In the genomic region with DNA sequence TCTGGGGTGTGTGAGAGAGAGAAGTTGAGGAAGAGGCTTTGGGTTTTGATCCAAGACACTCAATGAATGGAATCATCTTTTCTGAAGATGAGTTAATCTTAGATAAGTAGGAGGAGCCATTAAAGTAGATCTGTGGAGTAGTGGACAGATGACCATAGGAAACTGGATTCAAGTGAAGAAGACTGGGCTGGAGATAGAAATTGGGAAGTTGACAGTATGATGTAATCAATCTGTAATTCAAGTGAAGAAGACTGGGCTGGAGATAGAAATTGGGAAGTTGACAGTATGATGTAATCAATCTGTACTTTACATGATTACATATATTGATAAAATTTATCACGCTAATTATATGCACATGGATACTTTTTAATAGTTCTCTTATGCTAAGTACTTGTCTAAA, we compare ENCODE assay signal across 1 cellular context.
TF ChIP-seq lines count a peak whose summit lies in the region.

No MANE protein-coding gene starts in this region.

TF ChIP-seq in HEK293, 187 proteins besides CTCF, POLR2A, EP300 and RAD21:
- TF ChIP-seq, protein P1, sequence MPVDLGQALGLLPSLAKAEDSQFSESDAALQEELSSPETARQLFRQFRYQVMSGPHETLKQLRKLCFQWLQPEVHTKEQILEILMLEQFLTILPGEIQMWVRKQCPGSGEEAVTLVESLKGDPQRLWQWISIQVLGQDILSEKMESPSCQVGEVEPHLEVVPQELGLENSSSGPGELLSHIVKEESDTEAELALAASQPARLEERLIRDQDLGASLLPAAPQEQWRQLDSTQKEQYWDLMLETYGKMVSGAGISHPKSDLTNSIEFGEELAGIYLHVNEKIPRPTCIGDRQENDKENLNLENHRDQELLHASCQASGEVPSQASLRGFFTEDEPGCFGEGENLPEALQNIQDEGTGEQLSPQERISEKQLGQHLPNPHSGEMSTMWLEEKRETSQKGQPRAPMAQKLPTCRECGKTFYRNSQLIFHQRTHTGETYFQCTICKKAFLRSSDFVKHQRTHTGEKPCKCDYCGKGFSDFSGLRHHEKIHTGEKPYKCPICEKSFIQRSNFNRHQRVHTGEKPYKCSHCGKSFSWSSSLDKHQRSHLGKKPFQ (tag by site-specific recombination; IDR thresholded peaks at IDR 0.05), result no peak
- no peak for TF ChIP-seq ZNF701 (tag by site-specific recombination; IDR thresholded peaks at IDR 0.05)
- 0 out of 2 replicates have a peak, but pooled peaks have one; percentile 10 for TF ChIP-seq IKZF3 (tag by site-specific recombination; IDR thresholded peaks at IDR 0.05)
- TF ChIP-seq ZNF2 (tag by site-specific recombination; IDR thresholded peaks at IDR 0.05), result no peak
- TF ChIP-seq, protein P2, sequence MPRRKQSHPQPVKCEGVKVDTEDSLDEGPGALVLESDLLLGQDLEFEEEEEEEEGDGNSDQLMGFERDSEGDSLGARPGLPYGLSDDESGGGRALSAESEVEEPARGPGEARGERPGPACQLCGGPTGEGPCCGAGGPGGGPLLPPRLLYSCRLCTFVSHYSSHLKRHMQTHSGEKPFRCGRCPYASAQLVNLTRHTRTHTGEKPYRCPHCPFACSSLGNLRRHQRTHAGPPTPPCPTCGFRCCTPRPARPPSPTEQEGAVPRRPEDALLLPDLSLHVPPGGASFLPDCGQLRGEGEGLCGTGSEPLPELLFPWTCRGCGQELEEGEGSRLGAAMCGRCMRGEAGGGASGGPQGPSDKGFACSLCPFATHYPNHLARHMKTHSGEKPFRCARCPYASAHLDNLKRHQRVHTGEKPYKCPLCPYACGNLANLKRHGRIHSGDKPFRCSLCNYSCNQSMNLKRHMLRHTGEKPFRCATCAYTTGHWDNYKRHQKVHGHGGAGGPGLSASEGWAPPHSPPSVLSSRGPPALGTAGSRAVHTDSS (tag by site-specific recombination; IDR thresholded peaks at IDR 0.05), result peak; percentile 29; the same call in 1 of the 2 replicates
- 0 out of 2 replicates have a peak, but pooled peaks have one; percentile 14 for TF ChIP-seq ZNF366 (tag by site-specific recombination; conservative IDR thresholded peaks at IDR 0.05)
- no peak for TF ChIP-seq ZNF596 (tag by site-specific recombination; IDR thresholded peaks at IDR 0.05)
- TF ChIP-seq ZNF138 (tag by site-specific recombination; IDR thresholded peaks at IDR 0.05; ENCODE audit: borderline replicate concordance), result no peak
- TF ChIP-seq, protein P3, sequence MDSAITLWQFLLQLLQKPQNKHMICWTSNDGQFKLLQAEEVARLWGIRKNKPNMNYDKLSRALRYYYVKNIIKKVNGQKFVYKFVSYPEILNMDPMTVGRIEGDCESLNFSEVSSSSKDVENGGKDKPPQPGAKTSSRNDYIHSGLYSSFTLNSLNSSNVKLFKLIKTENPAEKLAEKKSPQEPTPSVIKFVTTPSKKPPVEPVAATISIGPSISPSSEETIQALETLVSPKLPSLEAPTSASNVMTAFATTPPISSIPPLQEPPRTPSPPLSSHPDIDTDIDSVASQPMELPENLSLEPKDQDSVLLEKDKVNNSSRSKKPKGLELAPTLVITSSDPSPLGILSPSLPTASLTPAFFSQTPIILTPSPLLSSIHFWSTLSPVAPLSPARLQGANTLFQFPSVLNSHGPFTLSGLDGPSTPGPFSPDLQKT (IDR thresholded peaks at IDR 0.05; ENCODE audit: borderline replicate concordance, low read depth, low read length), result no peak
- no peak for TF ChIP-seq ZNF843 (tag by site-specific recombination; IDR thresholded peaks at IDR 0.05)
- peak; percentile 48; the same call in 1 of the 2 replicates for TF ChIP-seq KLF16 (tag by site-specific recombination; IDR thresholded peaks at IDR 0.05)
- 0 out of 2 replicates have a peak, but pooled peaks have one; percentile 32 for TF ChIP-seq ZNF692 (tag by site-specific recombination; IDR thresholded peaks at IDR 0.05)
- no peak for TF ChIP-seq ZNF660 (tag by site-specific recombination; IDR thresholded peaks at IDR 0.05)
- TF ChIP-seq ZNF654 (tag by site-specific recombination; IDR thresholded peaks at IDR 0.05; ENCODE audit: low read depth), result no peak
- 0 out of 2 replicates have a peak, but pooled peaks have one; percentile 30 for TF ChIP-seq ZEB2 (tag by site-specific recombination; IDR thresholded peaks at IDR 0.05)
- TF ChIP-seq YY1 (tag by site-specific recombination; IDR thresholded peaks at IDR 0.05), result no peak
- peak; percentile 94 for TF ChIP-seq ATF2 (tag by site-specific recombination; IDR thresholded peaks at IDR 0.05; ENCODE audit: low read depth)
TF ChIP-seq in HEK293: peak in this region for 7.
